19 cellular contexts compared by ENCODE assay signal in the genomic region with DNA sequence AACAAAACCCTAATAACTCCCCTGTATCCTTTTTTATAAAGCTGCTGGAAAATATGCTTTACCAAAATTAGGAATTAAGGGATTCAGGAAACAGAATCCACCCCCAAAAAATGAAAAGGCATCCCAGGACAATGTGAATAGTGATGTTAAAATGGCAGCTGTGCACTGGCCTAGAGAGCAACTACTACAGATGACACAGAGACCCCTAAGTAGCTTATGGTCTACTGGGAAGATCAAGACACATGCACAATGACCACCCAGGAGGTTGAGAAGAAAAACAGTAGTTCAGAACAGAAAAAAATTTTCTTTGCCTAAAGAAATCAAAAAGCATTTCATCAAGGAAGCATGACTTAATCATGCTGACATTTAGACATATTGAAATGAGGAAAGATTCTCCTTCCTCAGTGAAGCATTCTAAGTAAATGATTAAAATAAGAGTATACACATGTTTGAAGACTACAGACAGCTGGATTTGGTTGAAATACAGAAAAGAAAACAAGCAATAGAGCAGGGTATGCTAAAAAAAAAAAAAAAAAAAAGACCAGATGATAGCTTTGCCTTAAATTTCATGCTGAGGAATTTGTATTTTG.
DNase-seq lines count a peak whose midpoint lies in the region; ATAC-seq and TF ChIP-seq lines count a peak whose summit lies in the region.
"Had no signal": no experiment of that assay in that cellular context is flagged by ENCODE, and none has a peak within 500 bp of the region (broad histone marks: within the 10 kb centered on the region; RNA-seq: fewer than 3 reads in every experiment).

No MANE protein-coding gene starts in this region.

- ATAC-seq in gastrocnemius medialis (no peak), HG03354 (IDR thresholded peaks at IDR 0.05; ENCODE audit: poor library complexity, severe bottlenecking, unreplicated experiment) (no peak), HG02870 (IDR thresholded peaks at IDR 0.05; ENCODE audit: unreplicated experiment) (no peak)
- ATAC-seq: K562 had no signal

- intact Hi-C loops in ascending aorta (cut with DNase I), result no loop called here
- intact Hi-C loops in gastrocnemius medialis (cut with DNase I; ENCODE audit: low total_unique reads), result loop anchor here (5.0 kb wide), 2 partner anchors 97 to 118 kb away; a partner anchor contains a TSS

- DNase-seq in Caki2 (ENCODE audit: low read depth) (peak; percentile 5), ascending aorta (ENCODE audit: low spot score in 2 of 2) (no peak), kidney glomerular epithelial cell (lab: John Stamatoyannopoulos, UW) (peak; percentile 24), gastrocnemius medialis (no peak), NCI-H2227 (lab: John Stamatoyannopoulos, UW; ENCODE audit: unreplicated experiment) (no peak), NCI-H446 treated with DMSO at 0.1 percent for 48 hours (lab: John Stamatoyannopoulos, UW) (no peak)
- DNase-seq: C1 segment of cervical spinal cord, DMS153, EL, GOT3, NCI-H1048, NCI-H1694 treated with DMSO at 0.1 percent for 48 hours, NCI-H510A treated with DMSO at 0.1 percent for 48 hours, Peyer's patch, Right ventricle myocardium superior had no signal

- in situ Hi-C loops in Caki2 (cut with HindIII; ENCODE audit: low pct_unique_long_range_greater_than_20kb, low sequenced_read_pairs), result no loop called here
- in situ Hi-C loops in gastrocnemius medialis (cut with MboI; ENCODE audit: low sequenced_read_pairs in 4 of 4), result loop anchor here in 1 of 4 donors (25.0 kb wide), 2 partner anchors 112 to 113 kb away; a partner anchor contains a TSS

- H3K27ac ChIP-seq in ascending aorta (peak overlapping the region; percentile 60 to 62), gastrocnemius medialis (peak overlapping the region; percentile 71 to 82 (median 74))
- H3K27ac ChIP-seq: HL-60, Peyer's patch had no signal

- H3K36me3 ChIP-seq in ascending aorta (peaks cover 7 to 16% of the 10 kb centered on the region in 2 donors), gastrocnemius medialis (no peaks in the 10 kb centered on the region)

- TF ChIP-seq CTCF in ascending aorta (IDR thresholded peaks at IDR 0.05) (no peak), gastrocnemius medialis (IDR thresholded peaks at IDR 0.05 in 4 of 5, conservative IDR thresholded peaks at IDR 0.05 in 1 of 5) (no peak)

- H3K4me3 ChIP-seq in ascending aorta, result no peak overlapping the region
- H3K4me3 ChIP-seq in gastrocnemius medialis, result no peak overlapping the region
- H3K4me3 ChIP-seq: K562, Peyer's patch had no signal

- no peak for TF ChIP-seq POLR2A in gastrocnemius medialis (IDR thresholded peaks at IDR 0.05)

- H3K4me1 ChIP-seq in ascending aorta (peaks cover 0 to 9% of the 10 kb centered on the region in 2 donors), gastrocnemius medialis (peaks cover 14 to 47% of the 10 kb centered on the region in 2 donors)
- H3K4me1 ChIP-seq: Peyer's patch had no signal

- no peaks in the 10 kb centered on the region for H3K27me3 ChIP-seq in ascending aorta
- no peaks in the 10 kb centered on the region for H3K27me3 ChIP-seq in gastrocnemius medialis
- H3K27me3 ChIP-seq: Peyer's patch had no signal

- H3K9me3 ChIP-seq in ascending aorta (no peaks in the 10 kb centered on the region), gastrocnemius medialis (no peaks in the 10 kb centered on the region)
- H3K9me3 ChIP-seq: Peyer's patch had no signal

Comparison
In these comparisons a context has a peak if more than half of its experiments do, and no peak if none do; other contexts are left out.
1. DNase-seq: peak in Caki2 (single experiment) and kidney glomerular epithelial cell (single experiment); none in ascending aorta (0 of 2), gastrocnemius medialis (0 of 2), NCI-H2227 (single experiment) and NCI-H446 treated with DMSO at 0.1 percent for 48 hours (single experiment).